1 cellular context compared by ENCODE assay signal in the genomic region with DNA sequence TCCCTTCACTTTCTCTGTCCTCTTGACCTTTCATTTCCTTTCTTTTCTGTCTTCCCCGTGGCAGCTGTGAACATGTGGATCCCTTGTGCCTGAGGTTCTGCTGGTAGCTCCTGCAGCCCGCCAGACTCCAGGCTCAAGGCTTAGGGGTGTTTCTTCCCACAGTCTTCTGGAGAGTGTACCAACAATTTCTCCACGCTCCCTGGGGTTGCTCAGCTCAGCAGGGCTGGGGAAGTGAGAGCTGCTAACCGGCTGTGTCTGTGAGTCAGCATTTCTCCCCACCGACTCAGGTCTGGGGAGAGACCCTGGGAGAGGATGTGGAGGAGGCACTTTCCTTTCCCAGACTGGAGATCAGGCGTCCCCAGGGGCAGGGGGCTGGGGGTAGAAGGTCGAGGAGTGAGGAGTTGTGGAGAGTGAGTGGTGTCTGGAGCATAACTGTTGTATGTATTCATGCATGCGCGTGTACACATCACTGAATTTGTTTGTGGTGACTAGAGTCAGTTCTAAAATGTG.
TF ChIP-seq lines count a peak whose summit lies in the region.

No MANE protein-coding gene starts in this region.

TF ChIP-seq in K562, 482 proteins besides CTCF, POLR2A, EP300 and RAD21 (continued from another document):
- TF ChIP-seq, protein P1, sequence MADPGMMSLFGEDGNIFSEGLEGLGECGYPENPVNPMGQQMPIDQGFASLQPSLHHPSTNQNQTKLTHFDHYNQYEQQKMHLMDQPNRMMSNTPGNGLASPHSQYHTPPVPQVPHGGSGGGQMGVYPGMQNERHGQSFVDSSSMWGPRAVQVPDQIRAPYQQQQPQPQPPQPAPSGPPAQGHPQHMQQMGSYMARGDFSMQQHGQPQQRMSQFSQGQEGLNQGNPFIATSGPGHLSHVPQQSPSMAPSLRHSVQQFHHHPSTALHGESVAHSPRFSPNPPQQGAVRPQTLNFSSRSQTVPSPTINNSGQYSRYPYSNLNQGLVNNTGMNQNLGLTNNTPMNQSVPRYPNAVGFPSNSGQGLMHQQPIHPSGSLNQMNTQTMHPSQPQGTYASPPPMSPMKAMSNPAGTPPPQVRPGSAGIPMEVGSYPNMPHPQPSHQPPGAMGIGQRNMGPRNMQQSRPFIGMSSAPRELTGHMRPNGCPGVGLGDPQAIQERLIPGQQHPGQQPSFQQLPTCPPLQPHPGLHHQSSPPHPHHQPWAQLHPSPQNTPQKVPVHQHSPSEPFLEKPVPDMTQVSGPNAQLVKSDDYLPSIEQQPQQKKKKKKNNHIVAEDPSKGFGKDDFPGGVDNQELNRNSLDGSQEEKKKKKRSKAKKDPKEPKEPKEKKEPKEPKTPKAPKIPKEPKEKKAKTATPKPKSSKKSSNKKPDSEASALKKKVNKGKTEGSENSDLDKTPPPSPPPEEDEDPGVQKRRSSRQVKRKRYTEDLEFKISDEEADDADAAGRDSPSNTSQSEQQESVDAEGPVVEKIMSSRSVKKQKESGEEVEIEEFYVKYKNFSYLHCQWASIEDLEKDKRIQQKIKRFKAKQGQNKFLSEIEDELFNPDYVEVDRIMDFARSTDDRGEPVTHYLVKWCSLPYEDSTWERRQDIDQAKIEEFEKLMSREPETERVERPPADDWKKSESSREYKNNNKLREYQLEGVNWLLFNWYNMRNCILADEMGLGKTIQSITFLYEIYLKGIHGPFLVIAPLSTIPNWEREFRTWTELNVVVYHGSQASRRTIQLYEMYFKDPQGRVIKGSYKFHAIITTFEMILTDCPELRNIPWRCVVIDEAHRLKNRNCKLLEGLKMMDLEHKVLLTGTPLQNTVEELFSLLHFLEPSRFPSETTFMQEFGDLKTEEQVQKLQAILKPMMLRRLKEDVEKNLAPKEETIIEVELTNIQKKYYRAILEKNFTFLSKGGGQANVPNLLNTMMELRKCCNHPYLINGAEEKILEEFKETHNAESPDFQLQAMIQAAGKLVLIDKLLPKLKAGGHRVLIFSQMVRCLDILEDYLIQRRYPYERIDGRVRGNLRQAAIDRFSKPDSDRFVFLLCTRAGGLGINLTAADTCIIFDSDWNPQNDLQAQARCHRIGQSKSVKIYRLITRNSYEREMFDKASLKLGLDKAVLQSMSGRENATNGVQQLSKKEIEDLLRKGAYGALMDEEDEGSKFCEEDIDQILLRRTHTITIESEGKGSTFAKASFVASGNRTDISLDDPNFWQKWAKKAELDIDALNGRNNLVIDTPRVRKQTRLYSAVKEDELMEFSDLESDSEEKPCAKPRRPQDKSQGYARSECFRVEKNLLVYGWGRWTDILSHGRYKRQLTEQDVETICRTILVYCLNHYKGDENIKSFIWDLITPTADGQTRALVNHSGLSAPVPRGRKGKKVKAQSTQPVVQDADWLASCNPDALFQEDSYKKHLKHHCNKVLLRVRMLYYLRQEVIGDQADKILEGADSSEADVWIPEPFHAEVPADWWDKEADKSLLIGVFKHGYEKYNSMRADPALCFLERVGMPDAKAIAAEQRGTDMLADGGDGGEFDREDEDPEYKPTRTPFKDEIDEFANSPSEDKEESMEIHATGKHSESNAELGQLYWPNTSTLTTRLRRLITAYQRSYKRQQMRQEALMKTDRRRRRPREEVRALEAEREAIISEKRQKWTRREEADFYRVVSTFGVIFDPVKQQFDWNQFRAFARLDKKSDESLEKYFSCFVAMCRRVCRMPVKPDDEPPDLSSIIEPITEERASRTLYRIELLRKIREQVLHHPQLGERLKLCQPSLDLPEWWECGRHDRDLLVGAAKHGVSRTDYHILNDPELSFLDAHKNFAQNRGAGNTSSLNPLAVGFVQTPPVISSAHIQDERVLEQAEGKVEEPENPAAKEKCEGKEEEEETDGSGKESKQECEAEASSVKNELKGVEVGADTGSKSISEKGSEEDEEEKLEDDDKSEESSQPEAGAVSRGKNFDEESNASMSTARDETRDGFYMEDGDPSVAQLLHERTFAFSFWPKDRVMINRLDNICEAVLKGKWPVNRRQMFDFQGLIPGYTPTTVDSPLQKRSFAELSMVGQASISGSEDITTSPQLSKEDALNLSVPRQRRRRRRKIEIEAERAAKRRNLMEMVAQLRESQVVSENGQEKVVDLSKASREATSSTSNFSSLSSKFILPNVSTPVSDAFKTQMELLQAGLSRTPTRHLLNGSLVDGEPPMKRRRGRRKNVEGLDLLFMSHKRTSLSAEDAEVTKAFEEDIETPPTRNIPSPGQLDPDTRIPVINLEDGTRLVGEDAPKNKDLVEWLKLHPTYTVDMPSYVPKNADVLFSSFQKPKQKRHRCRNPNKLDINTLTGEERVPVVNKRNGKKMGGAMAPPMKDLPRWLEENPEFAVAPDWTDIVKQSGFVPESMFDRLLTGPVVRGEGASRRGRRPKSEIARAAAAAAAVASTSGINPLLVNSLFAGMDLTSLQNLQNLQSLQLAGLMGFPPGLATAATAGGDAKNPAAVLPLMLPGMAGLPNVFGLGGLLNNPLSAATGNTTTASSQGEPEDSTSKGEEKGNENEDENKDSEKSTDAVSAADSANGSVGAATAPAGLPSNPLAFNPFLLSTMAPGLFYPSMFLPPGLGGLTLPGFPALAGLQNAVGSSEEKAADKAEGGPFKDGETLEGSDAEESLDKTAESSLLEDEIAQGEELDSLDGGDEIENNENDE (IDR thresholded peaks at IDR 0.05; ENCODE audit: low read depth, low read length) = no peak
- TF ChIP-seq TOE1 (IDR thresholded peaks at IDR 0.05; ENCODE audit: borderline replicate concordance) (peak; percentile 21; the same call in 1 of the 2 replicates), TOE1 (CRISPR knock-in tag; IDR thresholded peaks at IDR 0.05; ENCODE audit: borderline replicate concordance, low read depth) (no peak), PTBP1 (IDR thresholded peaks at IDR 0.05; ENCODE audit: low read depth, low read length) (no peak), XRCC5 (IDR thresholded peaks at IDR 0.05; ENCODE audit: low read depth, low read length) (no peak), KHSRP (IDR thresholded peaks at IDR 0.05) (no peak), PHF8 (IDR thresholded peaks at IDR 0.05; ENCODE audit: borderline replicate concordance, low read length) (peak; percentile 37; the same call in 1 of the 2 replicates), NR3C1 (CRISPR knock-in tag; IDR thresholded peaks at IDR 0.05) (no peak), SAP30 (IDR thresholded peaks at IDR 0.05; ENCODE audit: borderline replicate concordance, insufficient read depth, low read depth, low read length, poor library complexity, severe bottlenecking) (no peak), KDM2B (CRISPR knock-in tag; IDR thresholded peaks at IDR 0.05) (no peak), TCF3 (CRISPR knock-in tag; IDR thresholded peaks at IDR 0.05) (no peak), SIX5 (IDR thresholded peaks at IDR 0.05; ENCODE audit: borderline replicate concordance in 1 of 2, insufficient read depth in 1 of 2, low read depth in 1 of 2, low read length in 2 of 2) (no peak), TGIF2 (CRISPR knock-in tag; IDR thresholded peaks at IDR 0.05) (no peak), ZSCAN29 (IDR thresholded peaks at IDR 0.05) (no peak), CEBPG (CRISPR knock-in tag; IDR thresholded peaks at IDR 0.05) (no peak), CEBPG (tag; conservative IDR thresholded peaks at IDR 0.05 in 1 of 2, IDR thresholded peaks at IDR 0.05 in 1 of 2) (peak in 1 of 2 experiments; percentile 15; a peak in 1 of 4 replicates), SIN3B (IDR thresholded peaks at IDR 0.05; ENCODE audit: low read depth) (no peak), NCOA1 (IDR thresholded peaks at IDR 0.05; ENCODE audit: low read depth) (no peak), HLTF (IDR thresholded peaks at IDR 0.05) (0 out of 2 replicates have a peak, but pooled peaks have one; percentile 23), HNRNPUL1 (IDR thresholded peaks at IDR 0.05; ENCODE audit: low read length) (no peak)
- TF ChIP-seq, protein P2, sequence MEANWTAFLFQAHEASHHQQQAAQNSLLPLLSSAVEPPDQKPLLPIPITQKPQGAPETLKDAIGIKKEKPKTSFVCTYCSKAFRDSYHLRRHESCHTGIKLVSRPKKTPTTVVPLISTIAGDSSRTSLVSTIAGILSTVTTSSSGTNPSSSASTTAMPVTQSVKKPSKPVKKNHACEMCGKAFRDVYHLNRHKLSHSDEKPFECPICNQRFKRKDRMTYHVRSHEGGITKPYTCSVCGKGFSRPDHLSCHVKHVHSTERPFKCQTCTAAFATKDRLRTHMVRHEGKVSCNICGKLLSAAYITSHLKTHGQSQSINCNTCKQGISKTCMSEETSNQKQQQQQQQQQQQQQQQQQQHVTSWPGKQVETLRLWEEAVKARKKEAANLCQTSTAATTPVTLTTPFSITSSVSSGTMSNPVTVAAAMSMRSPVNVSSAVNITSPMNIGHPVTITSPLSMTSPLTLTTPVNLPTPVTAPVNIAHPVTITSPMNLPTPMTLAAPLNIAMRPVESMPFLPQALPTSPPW (CRISPR knock-in tag; IDR thresholded peaks at IDR 0.05) = peak; percentile 48; the same call in 1 of the 2 replicates
- TF ChIP-seq, protein P3, sequence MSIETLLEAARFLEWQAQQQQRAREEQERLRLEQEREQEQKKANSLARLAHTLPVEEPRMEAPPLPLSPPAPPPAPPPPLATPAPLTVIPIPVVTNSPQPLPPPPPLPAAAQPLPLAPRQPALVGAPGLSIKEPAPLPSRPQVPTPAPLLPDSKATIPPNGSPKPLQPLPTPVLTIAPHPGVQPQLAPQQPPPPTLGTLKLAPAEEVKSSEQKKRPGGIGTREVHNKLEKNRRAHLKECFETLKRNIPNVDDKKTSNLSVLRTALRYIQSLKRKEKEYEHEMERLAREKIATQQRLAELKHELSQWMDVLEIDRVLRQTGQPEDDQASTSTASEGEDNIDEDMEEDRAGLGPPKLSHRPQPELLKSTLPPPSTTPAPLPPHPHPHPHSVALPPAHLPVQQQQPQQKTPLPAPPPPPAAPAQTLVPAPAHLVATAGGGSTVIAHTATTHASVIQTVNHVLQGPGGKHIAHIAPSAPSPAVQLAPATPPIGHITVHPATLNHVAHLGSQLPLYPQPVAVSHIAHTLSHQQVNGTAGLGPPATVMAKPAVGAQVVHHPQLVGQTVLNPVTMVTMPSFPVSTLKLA (conservative IDR thresholded peaks at IDR 0.05) = no peak
- TF ChIP-seq, protein P4, sequence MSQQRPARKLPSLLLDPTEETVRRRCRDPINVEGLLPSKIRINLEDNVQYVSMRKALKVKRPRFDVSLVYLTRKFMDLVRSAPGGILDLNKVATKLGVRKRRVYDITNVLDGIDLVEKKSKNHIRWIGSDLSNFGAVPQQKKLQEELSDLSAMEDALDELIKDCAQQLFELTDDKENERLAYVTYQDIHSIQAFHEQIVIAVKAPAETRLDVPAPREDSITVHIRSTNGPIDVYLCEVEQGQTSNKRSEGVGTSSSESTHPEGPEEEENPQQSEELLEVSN (IDR thresholded peaks at IDR 0.05; ENCODE audit: borderline replicate concordance in 1 of 2, extremely low read depth in 1 of 2, insufficient read depth in 1 of 2, insufficient read length in 1 of 2, low read depth in 1 of 2, low read length in 1 of 2, poor library complexity in 1 of 2, severe bottlenecking in 1 of 2) = peak in 1 of 2 experiments; percentile 41
- TF ChIP-seq, protein P5, sequence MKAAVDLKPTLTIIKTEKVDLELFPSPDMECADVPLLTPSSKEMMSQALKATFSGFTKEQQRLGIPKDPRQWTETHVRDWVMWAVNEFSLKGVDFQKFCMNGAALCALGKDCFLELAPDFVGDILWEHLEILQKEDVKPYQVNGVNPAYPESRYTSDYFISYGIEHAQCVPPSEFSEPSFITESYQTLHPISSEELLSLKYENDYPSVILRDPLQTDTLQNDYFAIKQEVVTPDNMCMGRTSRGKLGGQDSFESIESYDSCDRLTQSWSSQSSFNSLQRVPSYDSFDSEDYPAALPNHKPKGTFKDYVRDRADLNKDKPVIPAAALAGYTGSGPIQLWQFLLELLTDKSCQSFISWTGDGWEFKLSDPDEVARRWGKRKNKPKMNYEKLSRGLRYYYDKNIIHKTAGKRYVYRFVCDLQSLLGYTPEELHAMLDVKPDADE (conservative IDR thresholded peaks at IDR 0.05; ENCODE audit: control insufficient read depth, low read depth, low read length) = no peak
TF ChIP-seq in K562: peak in this region for 71.
